In genomic region chr1:184078564-184079107, GRCh38 we compare ENCODE assay signal across 26 cellular contexts. TPM values are rescaled to one million over a fixed set of nuclear protein-coding genes. Genes with fewer than 3 reads are reported as not detected.
A peak's percentile ranks its signal among the peaks of the same experiment; 100 is the strongest.
DNase-seq lines count a peak whose midpoint lies in the region; ATAC-seq and TF ChIP-seq lines count a peak whose summit lies in the region.
"Had no signal": no experiment of that assay in that cellular context is flagged by ENCODE, and none has a peak within 500 bp of the region (broad histone marks: within the 10 kb centered on the region; RNA-seq: fewer than 3 reads in every experiment).

No MANE protein-coding gene starts in this region.

- peaks cover 31% of the 10 kb centered on the region for H3K4me1 Mint-ChIP-seq in brain

- H3K36me3 ChIP-seq in left lung (no peaks in the 10 kb centered on the region), thyroid gland (no peaks in the 10 kb centered on the region)

- peaks cover 9% of the 10 kb centered on the region for H3K36me3 Mint-ChIP-seq in brain
- H3K36me3 Mint-ChIP-seq: natural killer cell had no signal

- peaks cover 3 to 17% (median 9%) of the 10 kb centered on the region in 5 experiments for H3K9me3 Mint-ChIP-seq in brain
- H3K9me3 Mint-ChIP-seq: natural killer cell; T-helper 2 cell treated with Interferon-gamma antibody and Interleukin-4, amounts not matched to agents 5 μg/mL and 100 μg/mL, for 36 hours had no signal

- DNase-seq in EH (ENCODE audit: low read depth) (peak; percentile 15), left lung (no peak), hypothalamus (lab: John Stamatoyannopoulos, UW) (no peak), thyroid gland (no peak), SIG-M5 (lab: John Stamatoyannopoulos, UW) (no peak)
- DNase-seq: activated CD4-positive, alpha-beta memory T cell treated with anti-CD3 and anti-CD28 coated beads for 36 hours; activated T-cell treated with anti-CD3 and anti-CD28 coated beads for 4 hours; dermis blood vessel endothelial cell; EL; H7; heart left ventricle; Kasumi-1; left ventricle myocardium inferior; natural killer cell; NCI-H1930; NCI-H226; NCI-H748 treated with DMSO at 0.1 percent for 48 hours; stimulated activated CD4-positive, alpha-beta T cell treated with anti-CD3 and anti-CD28 coated beads, Interleukin-15, amount 100 ng/mL, for 24 hours; trophoblast cell had no signal

- no peak overlapping the region for H3K4me3 Mint-ChIP-seq in brain
- H3K4me3 Mint-ChIP-seq: activated CD4-positive, alpha-beta memory T cell treated with anti-CD3 and anti-CD28 coated beads for 36 hours; natural killer cell; T-helper 2 cell treated with Interferon-gamma antibody and Interleukin-4, amounts not matched to agents 5 μg/mL and 100 μg/mL, for 36 hours had no signal

- H3K27ac ChIP-seq in 22Rv1 (peak overlapping the region; percentile 54), left lung (peak overlapping the region in 1 of 2 donors; percentile 27), thyroid gland (no peak overlapping the region)
- H3K27ac ChIP-seq: left ventricle myocardium inferior, parathyroid adenoma, RWPE1 had no signal

- H3K27me3 ChIP-seq in left lung (no peaks in the 10 kb centered on the region), thyroid gland (no peaks in the 10 kb centered on the region)
- H3K27me3 ChIP-seq: heart left ventricle had no signal

- ATAC-seq in left lung (peak; percentile 20), HG03280 (IDR thresholded peaks at IDR 0.05; ENCODE audit: unreplicated experiment) (no peak)
- ATAC-seq: natural killer cell, SK-N-SH treated with all-trans-retinoic acid at 6 μM for 48 hours had no signal

- 61 to 76% methylated on average over 2 of the region's 2 CpGs for WGBS in thyroid gland, 2 donors

- peak overlapping the region in 3 of 5 experiments; percentile 16 to 54 (median 46) for H3K27ac Mint-ChIP-seq in brain
- H3K27ac Mint-ChIP-seq: activated CD4-positive, alpha-beta memory T cell treated with anti-CD3 and anti-CD28 coated beads for 36 hours; natural killer cell; T-helper 2 cell treated with Interferon-gamma antibody and Interleukin-4, amounts not matched to agents 5 μg/mL and 100 μg/mL, for 36 hours had no signal

- intact Hi-C loops in left lung (cut with DNase I) (loop anchor here in 1 of 2 donors (5.0 to 10.0 kb wide), 2 partner anchors 144 to 486 kb away; no protein-coding TSS in a partner anchor), thyroid gland (cut with DNase I) (loop anchor here (5.0 to 10.0 kb wide), 2 partner anchors 149 to 586 kb away; no protein-coding TSS in a partner anchor)

- no peaks in the 10 kb centered on the region for H3K27me3 Mint-ChIP-seq in brain
- H3K27me3 Mint-ChIP-seq: activated CD4-positive, alpha-beta memory T cell treated with anti-CD3 and anti-CD28 coated beads for 36 hours had no signal

- peaks cover 0 to 7% of the 10 kb centered on the region in 2 donors for H3K4me1 ChIP-seq in left lung
- no peaks in the 10 kb centered on the region for H3K4me1 ChIP-seq in thyroid gland
- H3K4me1 ChIP-seq: parathyroid adenoma had no signal

- TF ChIP-seq CTCF in 22Rv1 (IDR thresholded peaks at IDR 0.05) (no peak), brain (conservative IDR thresholded peaks at IDR 0.05) (no peak), left lung (IDR thresholded peaks at IDR 0.05) (no peak), thyroid gland (IDR thresholded peaks at IDR 0.05) (no peak)

- H3K9me3 ChIP-seq in left lung (no peaks in the 10 kb centered on the region), thyroid gland (no peaks in the 10 kb centered on the region)

- TF ChIP-seq POLR2A in thyroid gland (IDR thresholded peaks at IDR 0.05): no peak

- no peak overlapping the region for H3K4me3 ChIP-seq in left lung
- no peak overlapping the region for H3K4me3 ChIP-seq in thyroid gland (replicated peaks in 1 of 3)
- H3K4me3 ChIP-seq: heart left ventricle, left ventricle myocardium inferior had no signal

RNA-seq across cellular contexts. Expression of gene TSEN15, which starts 27.1 kb away (rescaled TPM):
- 30.2 TPM for polyA plus RNA-seq in brain (ENCODE audit: insufficient read depth, low read depth, low replicate concordance)
- total RNA-seq in left lung (10 to 100 TPM; 33.8 to 33.9 TPM), thyroid gland (10 to 100 TPM; 45.8 to 63.3 (median 60.1) TPM)

RNA-seq across cellular contexts. Expression of gene COLGALT2, which starts 41.1 kb away (rescaled TPM):
- 15.2 TPM for polyA plus RNA-seq in brain (ENCODE audit: insufficient read depth, low read depth, low replicate concordance)
- total RNA-seq in left lung (1 to 10 TPM in 1 of 2 donors, under 1 TPM in 1; 0.97 to 1.5 TPM), thyroid gland (1 to 10 TPM; 2.6 to 8.3 (median 5.4) TPM)
- total RNA-seq: dermis blood vessel endothelial cell had no signal
